ENCODE assay signal across 22 cellular contexts in genomic region chr1:239891621-239892358, GRCh38.
DNase-seq lines count a peak whose midpoint lies in the region; ATAC-seq, FAIRE-seq and TF ChIP-seq lines count a peak whose summit lies in the region.
"Had no signal": no experiment of that assay in that cellular context is flagged by ENCODE, and none has a peak within 500 bp of the region (broad histone marks: within the 10 kb centered on the region; RNA-seq: fewer than 3 reads in every experiment).

No MANE protein-coding gene starts in this region.

- dilution Hi-C loops in mammary epithelial cell (cut with HindIII; ENCODE audit: low sequenced_read_pairs): no loop called here

- no peaks in the 10 kb centered on the region for H3K4me1 Mint-ChIP-seq in effector memory CD8-positive, alpha-beta T cell (ENCODE audit: low read depth in 2 of 2)
- no peaks in the 10 kb centered on the region for H3K4me1 Mint-ChIP-seq in type B pancreatic cell (ENCODE audit: unreplicated experiment)

- 67 to 78% methylated on average over 5 of the region's 5 CpGs for WGBS in pancreas, 2 donors
- WGBS in mammary epithelial cell (ENCODE audit: low coverage, missing lambda C conversion rate): 49% methylated on average over 5 of the region's 5 CpGs

- peaks cover 0 to 11% (median 7%) of the 10 kb centered on the region in 3 donors for H3K4me1 ChIP-seq in pancreas
- no peaks in the 10 kb centered on the region for H3K4me1 ChIP-seq in tibial artery
- no peaks in the 10 kb centered on the region for H3K4me1 ChIP-seq in mammary epithelial cell (ENCODE audit: insufficient read depth, low read length)
- H3K4me1 ChIP-seq: Caco-2 had no signal

- intact Hi-C loops in pancreas (cut with DNase I) (loop anchor here in 1 of 3 donors (10.0 kb wide), 1 partner anchor 487 kb away; no protein-coding TSS in a partner anchor), tibial artery (cut with DNase I; ENCODE audit: low total_unique reads) (no loop called here), mammary epithelial cell (cut with micrococcal nuclease) (no loop called here)

- H3K4me3 Mint-ChIP-seq in effector memory CD8-positive, alpha-beta T cell: no peak overlapping the region
- no peak overlapping the region for H3K4me3 Mint-ChIP-seq in type B pancreatic cell
- H3K4me3 Mint-ChIP-seq: CD4-positive, alpha-beta T cell had no signal

- no peaks in the 10 kb centered on the region for H3K9me3 Mint-ChIP-seq in effector memory CD8-positive, alpha-beta T cell
- no peaks in the 10 kb centered on the region for H3K9me3 Mint-ChIP-seq in type B pancreatic cell
- H3K9me3 Mint-ChIP-seq: CD4-positive, alpha-beta T cell had no signal

- no TSS peak for BruUV-seq in mammary epithelial cell (replicated peaks; lab: Mats Ljungman, UMichigan)

- H3K36me3 Mint-ChIP-seq in effector memory CD8-positive, alpha-beta T cell (ENCODE audit: insufficient read depth): no peaks in the 10 kb centered on the region
- no peaks in the 10 kb centered on the region for H3K36me3 Mint-ChIP-seq in type B pancreatic cell

- H3K27ac ChIP-seq in WERI-Rb-1 (no peak overlapping the region), pancreas (no peak overlapping the region), tibial artery (no peak overlapping the region), mammary epithelial cell (ENCODE audit: insufficient read depth, low read depth, low read length) (no peak overlapping the region)

- peak; percentile 22 for DNase-seq in CMK (ENCODE audit: low read depth)
- DNase-seq in SK-N-DZ (ENCODE audit: low spot score): peak; percentile 74
- DNase-seq in WERI-Rb-1: peak; percentile 63
- DNase-seq in pancreas: no peak
- no peak for DNase-seq in effector memory CD8-positive, alpha-beta T cell
- no peak for DNase-seq in tibial artery
- no peak for DNase-seq in type B pancreatic cell (ENCODE audit: extremely low spot score, unreplicated experiment)
- no peak for DNase-seq in mammary epithelial cell
- DNase-seq: Caco-2; CD4-positive, alpha-beta T cell; GOT3; HCEC 1CT; KBM-7; MM.1S; NCI-H1048; NCI-H1417 treated with DMSO at 0.1 percent for 48 hours; NCI-H187; NCI-H446 treated with DMSO at 0.1 percent for 48 hours; NK-92 treated with Interleukin-12 subunit alpha and Interleukin-12 subunit beta, amount 100 ng/mL, for 24 hours had no signal

- no peak overlapping the region for H3K4me3 ChIP-seq in WERI-Rb-1 (ENCODE audit: low read depth, low read length)
- H3K4me3 ChIP-seq in pancreas: no peak overlapping the region
- no peak overlapping the region for H3K4me3 ChIP-seq in tibial artery
- H3K4me3 ChIP-seq in mammary epithelial cell (replicated peaks in 1 of 3; ENCODE audit: insufficient read depth in 1 of 3, low read depth in 2 of 3, low read length in 3 of 3): no peak overlapping the region

- H4K20me1 ChIP-seq in mammary epithelial cell (ENCODE audit: insufficient read depth, low read length): no peaks in the 10 kb centered on the region

- H2AFZ ChIP-seq in mammary epithelial cell (ENCODE audit: low read depth, low read length): no peak overlapping the region

- no peaks in the 10 kb centered on the region for H3K27me3 ChIP-seq in WERI-Rb-1 (ENCODE audit: insufficient read depth, low read depth, severe bottlenecking)
- no peaks in the 10 kb centered on the region for H3K27me3 ChIP-seq in pancreas
- H3K27me3 ChIP-seq in tibial artery: peaks cover 0 to 5% of the 10 kb centered on the region in 2 donors
- H3K27me3 ChIP-seq in mammary epithelial cell (ENCODE audit: insufficient read depth, low read length): no peaks in the 10 kb centered on the region

- no peaks in the 10 kb centered on the region for H3K9me3 ChIP-seq in WERI-Rb-1 (ENCODE audit: severe bottlenecking)
- no peaks in the 10 kb centered on the region for H3K9me3 ChIP-seq in pancreas
- no peaks in the 10 kb centered on the region for H3K9me3 ChIP-seq in tibial artery
- peaks cover 10% of the 10 kb centered on the region for H3K9me3 ChIP-seq in mammary epithelial cell (replicated peaks; ENCODE audit: insufficient read depth, low read length)
- H3K9me3 ChIP-seq: Caco-2 had no signal

- H3K4me2 ChIP-seq in mammary epithelial cell (ENCODE audit: insufficient read depth, low read depth, low read length): no peak overlapping the region

- ATAC-seq in pancreas: no peak
- ATAC-seq in effector memory CD8-positive, alpha-beta T cell (replicated peaks): no peak

- FAIRE-seq in pancreas (lab: Jason Lieb, UNC): peak; percentile 49
- FAIRE-seq: G401.6, GM18507, RCC 7860 had no signal

- no peaks in the 10 kb centered on the region for H3K79me2 ChIP-seq in mammary epithelial cell (ENCODE audit: insufficient read depth, low read length)

- peaks cover 7 to 18% of the 10 kb centered on the region in 2 donors for H3K27me3 Mint-ChIP-seq in effector memory CD8-positive, alpha-beta T cell
- peaks cover 28% of the 10 kb centered on the region for H3K27me3 Mint-ChIP-seq in type B pancreatic cell
- H3K27me3 Mint-ChIP-seq: CD4-positive, alpha-beta T cell had no signal

- H3K36me3 ChIP-seq in WERI-Rb-1 (no peaks in the 10 kb centered on the region), pancreas (no peaks in the 10 kb centered on the region), tibial artery (no peaks in the 10 kb centered on the region), mammary epithelial cell (ENCODE audit: insufficient read depth, low read length) (no peaks in the 10 kb centered on the region)

- CTCF ChIA-PET in mammary epithelial cell (lab: Charles Lee; ENCODE audit: low non-redundant PET): no interaction called here

- TF ChIP-seq CTCF in WERI-Rb-1 (IDR thresholded peaks at IDR 0.05; ENCODE audit: low read depth, low read length) (no peak), pancreas (IDR thresholded peaks at IDR 0.05) (no peak), tibial artery (IDR thresholded peaks at IDR 0.05) (no peak), type B pancreatic cell (conservative IDR thresholded peaks at IDR 0.05) (no peak), mammary epithelial cell (conservative IDR thresholded peaks at IDR 0.05 in 1 of 2, IDR thresholded peaks at IDR 0.05 in 1 of 2; ENCODE audit: extremely low read depth in 1 of 2, insufficient read depth in 1 of 2, low read depth in 1 of 2, low read length in 2 of 2) (no peak)

- in situ Hi-C loops in mammary epithelial cell (cut with MboI; ENCODE audit: low sequenced_read_pairs in 2 of 2): no loop called here

- H3K27ac Mint-ChIP-seq in effector memory CD8-positive, alpha-beta T cell: no peak overlapping the region
- no peak overlapping the region for H3K27ac Mint-ChIP-seq in type B pancreatic cell
- H3K27ac Mint-ChIP-seq: CD4-positive, alpha-beta T cell had no signal

- no peak overlapping the region for H3K9ac ChIP-seq in mammary epithelial cell (ENCODE audit: insufficient read depth, low read length)

Comparison
In these comparisons a context has a peak if more than half of its experiments do, and no peak if none do; other contexts are left out.
1. DNase-seq: peak in CMK (single experiment), SK-N-DZ (single experiment) and WERI-Rb-1 (single experiment); none in pancreas (0 of 6), effector memory CD8-positive, alpha-beta T cell (0 of 3), tibial artery (0 of 2), type B pancreatic cell (single experiment) and mammary epithelial cell (single experiment).